1 cellular context compared by ENCODE assay signal in the genomic region with DNA sequence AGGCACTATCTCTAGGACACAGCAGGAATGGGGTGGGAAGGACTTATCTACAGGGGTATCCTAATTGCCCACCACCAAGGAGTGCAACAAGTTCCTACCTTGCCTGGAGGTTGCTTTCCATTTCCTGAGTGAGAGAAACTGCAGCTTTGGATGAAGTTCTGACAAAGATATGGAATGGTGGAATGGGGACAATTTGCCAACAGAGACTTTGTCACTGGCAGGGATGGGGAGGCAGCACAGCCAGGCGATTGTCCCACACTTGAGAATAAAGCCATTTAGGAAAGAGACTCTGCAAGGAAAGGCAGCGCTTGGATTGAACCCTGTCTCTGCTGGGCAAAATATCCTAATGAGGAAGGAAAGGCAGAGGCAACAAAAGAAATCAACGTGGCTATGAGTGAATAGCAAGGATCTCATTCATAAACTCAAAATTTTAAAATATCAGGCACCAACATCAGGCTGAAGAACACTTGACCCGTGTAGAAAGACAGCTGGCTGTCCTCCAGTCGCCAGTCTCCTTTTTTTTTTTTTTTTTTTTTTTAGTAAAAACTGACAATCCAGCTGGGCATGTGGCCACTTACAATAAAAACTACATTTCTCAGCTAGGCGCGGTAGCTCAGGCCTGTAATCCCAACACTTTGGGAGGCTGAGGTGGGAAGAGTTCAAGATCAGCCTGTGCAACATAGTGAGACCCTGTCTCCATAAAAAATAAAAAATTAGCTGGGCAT.
TF ChIP-seq lines count a peak whose summit lies in the region.

No MANE protein-coding gene starts in this region.

TF ChIP-seq in endothelial cell of umbilical vein, 7 proteins besides CTCF, POLR2A, EP300 and RAD21:
- TF ChIP-seq EZH2 (IDR thresholded peaks at IDR 0.05; ENCODE audit: borderline replicate concordance, low read depth, low read length, severe bottlenecking) (no peak), FOS (IDR thresholded peaks at IDR 0.05; ENCODE audit: borderline replicate concordance, insufficient read depth, low read length) (no peak), POLR2AphosphoS5 (IDR thresholded peaks at IDR 0.05; ENCODE audit: insufficient read depth, low read depth, low read length) (no peak), JUN (IDR thresholded peaks at IDR 0.05; ENCODE audit: borderline replicate concordance, insufficient read depth, insufficient read length, low read depth) (no peak), MYC (IDR thresholded peaks at IDR 0.05; ENCODE audit: low read depth, low read length) (no peak), GATA2 (IDR thresholded peaks at IDR 0.05; ENCODE audit: insufficient read depth, insufficient read length, low read depth, low read length) (no peak)
- TF ChIP-seq, protein P1, sequence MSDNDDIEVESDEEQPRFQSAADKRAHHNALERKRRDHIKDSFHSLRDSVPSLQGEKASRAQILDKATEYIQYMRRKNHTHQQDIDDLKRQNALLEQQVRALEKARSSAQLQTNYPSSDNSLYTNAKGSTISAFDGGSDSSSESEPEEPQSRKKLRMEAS (IDR thresholded peaks at IDR 0.05; ENCODE audit: insufficient read depth, insufficient read length): no peak
